Comparison of ENCODE assay signal across 8 cellular contexts in genomic region chr7:140316165-140316661, GRCh38.
DNase-seq lines count a peak whose midpoint lies in the region; ATAC-seq and TF ChIP-seq lines count a peak whose summit lies in the region.

No MANE protein-coding gene starts in this region.

- no peaks in the 10 kb centered on the region for H4K20me1 ChIP-seq in DOHH2 (ENCODE audit: control insufficient read depth, insufficient read depth, low read depth, low read length)

- TF ChIP-seq CTCF in DOHH2 (IDR thresholded peaks at IDR 0.05; ENCODE audit: low read depth, low read length, poor library complexity, severe bottlenecking) (no peak), choroid plexus epithelial cell (conservative IDR thresholded peaks at IDR 0.05; ENCODE audit: low read depth, low read length) (no peak), upper lobe of right lung (IDR thresholded peaks at IDR 0.05) (no peak)

- peak; percentile 52 for DNase-seq in NCI-H2196 treated with DMSO at 0.1 percent for 48 hours (lab: John Stamatoyannopoulos, UW; ENCODE audit: unreplicated experiment)
- DNase-seq in choroid plexus epithelial cell (ENCODE audit: low read depth) = peak; percentile 70
- DNase-seq in medulla oblongata (ENCODE audit: extremely low spot score) = peak; percentile 92
- peak; percentile 84 for DNase-seq in upper lobe of right lung
- no peak for DNase-seq in GOT3 (lab: John Stamatoyannopoulos, UW)

- no peak overlapping the region for H3K27ac ChIP-seq in DOHH2 (ENCODE audit: low read depth, low read length)
- peak overlapping the region; percentile 61 for H3K27ac ChIP-seq in upper lobe of right lung

- ATAC-seq in upper lobe of right lung (peak; percentile 89), GM18867 (IDR thresholded peaks at IDR 0.05; ENCODE audit: unreplicated experiment) (no peak), HG02852 (IDR thresholded peaks at IDR 0.05; ENCODE audit: unreplicated experiment) (no peak)

- intact Hi-C loops in upper lobe of right lung (cut with DNase I) = no loop called here

- H3K4me1 ChIP-seq in DOHH2 (ENCODE audit: control insufficient read depth, low read length) (peaks cover 14% of the 10 kb centered on the region), upper lobe of right lung (peaks cover 38% of the 10 kb centered on the region)

- H3K27me3 ChIP-seq in DOHH2 (ENCODE audit: control insufficient read depth, low read length) (peaks cover 36% of the 10 kb centered on the region), upper lobe of right lung (no peaks in the 10 kb centered on the region)

- no peaks in the 10 kb centered on the region for H3K36me3 ChIP-seq in DOHH2 (ENCODE audit: control insufficient read depth, low read length)
- H3K36me3 ChIP-seq in upper lobe of right lung = no peaks in the 10 kb centered on the region

- no peaks in the 10 kb centered on the region for H3F3A ChIP-seq in DOHH2 (ENCODE audit: control insufficient read depth, insufficient read depth)

- no peaks in the 10 kb centered on the region for H3K9me2 ChIP-seq in DOHH2 (replicated peaks; ENCODE audit: control insufficient read depth, low read length)

- no peaks in the 10 kb centered on the region for H3K79me2 ChIP-seq in DOHH2 (ENCODE audit: control insufficient read depth, low read length)

- H3K4me3 ChIP-seq in DOHH2 (ENCODE audit: low read length) (no peak overlapping the region), choroid plexus epithelial cell (ENCODE audit: low read depth, low read length) (peak overlapping the region; percentile 33), upper lobe of right lung (peak overlapping the region; percentile 19)

- 0 out of 2 replicates have a peak overlapping the region, but pooled peaks have one; percentile 9 for H3K4me2 ChIP-seq in DOHH2 (ENCODE audit: low read length)

- H3K9me3 ChIP-seq in DOHH2 (ENCODE audit: control insufficient read depth, insufficient read depth, low read length) (peaks cover 7% of the 10 kb centered on the region), upper lobe of right lung (peaks cover 9% of the 10 kb centered on the region)
